In the genomic region with DNA sequence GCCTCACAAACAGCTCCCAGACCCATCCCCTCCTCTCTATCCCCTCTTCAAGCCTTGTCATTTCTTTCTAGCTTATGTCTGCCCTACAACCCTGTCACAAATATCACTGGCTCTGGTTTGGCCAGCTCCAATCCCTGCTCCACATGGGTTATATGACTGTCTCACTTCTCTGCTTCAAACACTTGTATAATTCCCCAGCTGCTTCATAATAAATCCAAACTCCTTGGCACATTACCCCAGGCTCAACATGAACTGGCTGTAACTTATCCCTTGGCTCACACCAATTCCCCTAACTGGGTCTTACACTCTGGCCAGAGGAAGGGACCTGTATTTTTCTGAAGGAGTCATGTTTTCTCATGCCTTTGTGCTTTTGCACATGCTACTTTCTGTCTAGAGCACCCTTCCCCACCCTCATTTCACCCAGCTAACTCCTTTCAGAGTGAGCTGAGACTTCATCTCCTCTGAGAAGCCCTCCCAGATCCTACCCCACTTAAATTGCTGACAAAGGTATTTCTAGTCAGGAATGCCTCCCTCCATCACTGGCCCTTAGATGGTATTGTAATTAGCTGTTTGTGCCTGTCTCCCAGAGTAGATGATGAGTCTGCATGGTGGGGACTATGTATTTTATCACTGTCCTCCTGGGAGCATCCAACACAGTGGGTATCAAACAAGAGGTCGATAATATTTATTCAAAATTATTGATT, we compare ENCODE assay signal across 10 cellular contexts.
"Had no signal": no experiment of that assay in that cellular context is flagged by ENCODE, and none has a peak within 500 bp of the region (broad histone marks: within the 10 kb centered on the region; RNA-seq: fewer than 3 reads in every experiment).

No MANE protein-coding gene starts in this region.

- H3K4me3 ChIP-seq: breast epithelium, hepatocyte had no signal

- H3K9me3 ChIP-seq: breast epithelium had no signal

- H3K27me3 ChIP-seq: breast epithelium, hepatocyte had no signal

- H3K9me3 Mint-ChIP-seq: T-helper 1 cell treated with Interleukin-12 subunit alpha and Interleukin-12 subunit beta and Interleukin-4 antibody, amounts not matched to agents 30 μg/mL and 1 μg/mL, for 36 hours; type B pancreatic cell had no signal

- H3K27me3 Mint-ChIP-seq: activated naive CD8-positive, alpha-beta T cell; type B pancreatic cell had no signal

- H2AFZ ChIP-seq: hepatocyte had no signal

- H3K4me3 Mint-ChIP-seq: activated naive CD8-positive, alpha-beta T cell; T-helper 1 cell treated with Interleukin-12 subunit alpha and Interleukin-12 subunit beta and Interleukin-4 antibody, amounts not matched to agents 30 μg/mL and 1 μg/mL, for 36 hours; type B pancreatic cell had no signal

- H3K4me2 ChIP-seq: hepatocyte had no signal

- H3K4me1 ChIP-seq: breast epithelium had no signal

- H3K27ac Mint-ChIP-seq: activated naive CD8-positive, alpha-beta T cell; T-helper 1 cell treated with Interleukin-12 subunit alpha and Interleukin-12 subunit beta and Interleukin-4 antibody, amounts not matched to agents 30 μg/mL and 1 μg/mL, for 36 hours; type B pancreatic cell had no signal

- H3K27ac ChIP-seq: hepatocyte had no signal

- DNase-seq: activated CD4-positive, CD25-positive, alpha-beta regulatory T cell; activated effector memory CD4-positive, alpha-beta T cell treated with Interleukin-2 at 50 U/mL for 16 hours; kidney; left ventricle myocardium superior; stimulated activated naive CD4-positive, alpha-beta T cell had no signal

- H3K36me3 ChIP-seq: breast epithelium had no signal
